ENCODE assay signal across 8 cellular contexts in genomic region chr3:44624696-44625528, GRCh38. TPM values are rescaled to one million over a fixed set of nuclear protein-coding genes. Genes with fewer than 3 reads are reported as not detected.
A peak's percentile ranks its signal among the peaks of the same experiment; 100 is the strongest.
DNase-seq lines count a peak whose midpoint lies in the region; ATAC-seq and TF ChIP-seq lines count a peak whose summit lies in the region.

ZNF197 (plus strand) TSS chr3:44625036; CDS start chr3:44629155, 4,119 bp downstream.

- TF ChIP-seq CTCF in DOHH2 (IDR thresholded peaks at IDR 0.05; ENCODE audit: low read depth, low read length, poor library complexity, severe bottlenecking) (no peak), foreskin keratinocyte (conservative IDR thresholded peaks at IDR 0.05) (peak; percentile 32), neural crest cell (conservative IDR thresholded peaks at IDR 0.05) (peak; percentile 23)

- H3K4me3 Mint-ChIP-seq in neural crest cell, result peak within 1 kb of the TSS; percentile 96

- H3K27ac ChIP-seq in DOHH2 (ENCODE audit: low read depth, low read length), result peak within 1 kb of the TSS; percentile 52
- no peak within 1 kb of the TSS for H3K27ac ChIP-seq in foreskin keratinocyte
- peak within 1 kb of the TSS; percentile 72 for H3K27ac ChIP-seq in stomach smooth muscle (ENCODE audit: low read length)

- no peaks in the 10 kb centered on the region for H3K9me3 Mint-ChIP-seq in neural crest cell

- H3K9me3 ChIP-seq in DOHH2 (ENCODE audit: control insufficient read depth, insufficient read depth, low read length) (no peaks in the 10 kb centered on the region), stomach smooth muscle (ENCODE audit: control insufficient read depth in 2 of 2, low read length in 2 of 2) (no peaks in the 10 kb centered on the region)

- no peaks in the 10 kb centered on the region for H4K20me1 ChIP-seq in DOHH2 (ENCODE audit: control insufficient read depth, insufficient read depth, low read depth, low read length)

- H3K4me3 ChIP-seq in DOHH2 (ENCODE audit: low read length) (peak within 1 kb of the TSS; percentile 88), stomach smooth muscle (ENCODE audit: low read length in 2 of 2) (peak within 1 kb of the TSS; percentile 61 to 92)

- H3K4me1 ChIP-seq in DOHH2 (ENCODE audit: control insufficient read depth, low read length) (peaks cover 13% of the 10 kb centered on the region), foreskin keratinocyte (no peaks in the 10 kb centered on the region), stomach smooth muscle (ENCODE audit: control insufficient read depth, insufficient read depth, low read length) (peaks cover 7% of the 10 kb centered on the region)

- H3K27me3 ChIP-seq in DOHH2 (ENCODE audit: control insufficient read depth, low read length), result no peaks in the 10 kb centered on the region
- H3K27me3 ChIP-seq in foreskin keratinocyte, result no peaks in the 10 kb centered on the region
- no peaks in the 10 kb centered on the region for H3K27me3 ChIP-seq in stomach smooth muscle (ENCODE audit: control insufficient read depth in 1 of 2, insufficient read depth in 2 of 2, low read length in 2 of 2)

- peak; percentile 86 for DNase-seq in KBM-7
- peak; percentile 79 for DNase-seq in RPMI8226
- DNase-seq in activated effector memory CD4-positive, alpha-beta T cell treated with anti-CD3 and anti-CD28 coated beads, Interleukin-2, amount 50 U/mL, for 16 hours, result peak; percentile 85
- DNase-seq in foreskin keratinocyte, result peak; percentile 77 to 88
- peak; percentile 76 for DNase-seq in neural crest cell (ENCODE audit: low read depth, low spot score)

- in situ Hi-C loops in KBM-7 (cut with MboI; ENCODE audit: low pct_unique_long_range_greater_than_20kb, low sequenced_read_pairs), result no loop called here

- no peaks in the 10 kb centered on the region for H3K27me3 Mint-ChIP-seq in neural crest cell (ENCODE audit: low read depth)

- H3F3A ChIP-seq in DOHH2 (ENCODE audit: control insufficient read depth, insufficient read depth), result no peaks in the 10 kb centered on the region; the same call in 1 of the 2 replicates

- ATAC-seq in GM21717 (IDR thresholded peaks at IDR 0.05; ENCODE audit: unreplicated experiment) (peak; percentile 96), foreskin keratinocyte (peak; percentile 91)

- H3K79me2 ChIP-seq in DOHH2 (ENCODE audit: control insufficient read depth, low read length), result peaks cover 38% of the 10 kb centered on the region

- H3K36me3 Mint-ChIP-seq in neural crest cell (ENCODE audit: low read depth), result peaks cover 11% of the 10 kb centered on the region

- H3K36me3 ChIP-seq in DOHH2 (ENCODE audit: control insufficient read depth, low read length), result peaks cover 8% of the 10 kb centered on the region
- H3K36me3 ChIP-seq in stomach smooth muscle (ENCODE audit: control insufficient read depth in 2 of 2, insufficient read depth in 2 of 2, low read length in 2 of 2), result no peaks in the 10 kb centered on the region

- H3K4me1 Mint-ChIP-seq in neural crest cell, result peaks cover 48% of the 10 kb centered on the region

- no peaks in the 10 kb centered on the region for H3K9me2 ChIP-seq in DOHH2 (replicated peaks; ENCODE audit: control insufficient read depth, low read length)

- peak within 1 kb of the TSS; percentile 82 for H3K4me2 ChIP-seq in DOHH2 (ENCODE audit: low read length)

- peak within 1 kb of the TSS; percentile 75 to 91 for H3K9ac ChIP-seq in stomach smooth muscle (ENCODE audit: low read length in 2 of 2)

- H3K27ac Mint-ChIP-seq in neural crest cell (ENCODE audit: unreplicated experiment), result peak within 1 kb of the TSS; percentile 94

RNA-seq across cellular contexts. Expression of gene ZNF197, which starts in this region (rescaled TPM):
- total RNA-seq in foreskin keratinocyte, result 14.5 and 15.3 TPM in 2 replicates
- 4.6 and 4.9 TPM in 2 replicates for polyA plus RNA-seq in foreskin keratinocyte
- 47.4 and 48.4 TPM in 2 replicates for total RNA-seq in neural crest cell
